ENCODE assay signal across 21 cellular contexts in genomic region chr9:87850405-87850804, GRCh38. TPM values are rescaled to one million over a fixed set of nuclear protein-coding genes. Genes with fewer than 3 reads are reported as not detected.
DNase-seq lines count a peak whose midpoint lies in the region; ATAC-seq, FAIRE-seq and TF ChIP-seq lines count a peak whose summit lies in the region.
"Had no signal": no experiment of that assay in that cellular context is flagged by ENCODE, and none has a peak within 500 bp of the region (broad histone marks: within the 10 kb centered on the region; RNA-seq: fewer than 3 reads in every experiment).

No MANE protein-coding gene starts in this region.

- no peaks in the 10 kb centered on the region; the same call in 1 of the 2 replicates for H3K27me3 Mint-ChIP-seq in HFFc6 (ENCODE audit: insufficient read depth)
- H3K27me3 Mint-ChIP-seq in astrocyte (ENCODE audit: low read depth, unreplicated experiment): peaks cover 2% of the 10 kb centered on the region

- FAIRE-seq in astrocyte (lab: Jason Lieb, UNC): no peak

- no peak for TF ChIP-seq POLR2A in erythroblast (IDR thresholded peaks at IDR 0.05; ENCODE audit: low read length)

- no peak overlapping the region for H2AFZ ChIP-seq in astrocyte (ENCODE audit: low read depth, low read length)

- H4K20me1 ChIP-seq in astrocyte (ENCODE audit: insufficient read depth, low read length): no peaks in the 10 kb centered on the region
- H4K20me1 ChIP-seq: BLaER1 had no signal

- H3K4me3 Mint-ChIP-seq in HFFc6 (peak overlapping the region; percentile 31; the same call in 1 of the 2 replicates), astrocyte (ENCODE audit: unreplicated experiment) (no peak overlapping the region)
- H3K4me3 Mint-ChIP-seq: T-cell had no signal

- DNase-seq in AG09319 (ENCODE audit: extremely low read depth, low read depth) (peak; percentile 65), HFFc6 (peak; percentile 75), astrocyte (ENCODE audit: low read depth) (peak; percentile 74), foreskin keratinocyte (peak; percentile 54 to 86), left lobe of liver (ENCODE audit: low spot score) (no peak), erythroblast (lab: John Stamatoyannopoulos, UW) (no peak), NOMO-1 (lab: John Stamatoyannopoulos, UW; ENCODE audit: unreplicated experiment in 2 of 2) (no peak)
- DNase-seq: activated naive CD4-positive, alpha-beta T cell treated with Interleukin-2 at 50 U/mL for 16 hours; DMS153; hippocampal formation; left cardiac atrium; NCI-H2029 treated with DMSO at 0.1 percent for 48 hours; NCI-H526 treated with DMSO at 0.1 percent for 48 hours; ovary; spleen; stimulated activated naive CD4-positive, alpha-beta T cell treated with Interleukin-2 at 50 U/mL for 16 hours; T-cell; upper lobe of left lung had no signal

- no peaks in the 10 kb centered on the region for H3K79me2 ChIP-seq in astrocyte (ENCODE audit: insufficient read depth, low read length)

- H3K27me3 ChIP-seq in astrocyte (ENCODE audit: insufficient read depth, low read length) (no peaks in the 10 kb centered on the region), foreskin keratinocyte (no peaks in the 10 kb centered on the region)
- H3K27me3 ChIP-seq: BLaER1, ovary, spleen, upper lobe of left lung had no signal

- H3K27ac Mint-ChIP-seq in HFFc6 (peak overlapping the region; percentile 70), astrocyte (ENCODE audit: unreplicated experiment) (no peak overlapping the region)
- H3K27ac Mint-ChIP-seq: T-cell had no signal

- peaks cover 27% of the 10 kb centered on the region for H3K4me1 Mint-ChIP-seq in HFFc6 (ENCODE audit: low read depth)
- peaks cover 4% of the 10 kb centered on the region for H3K4me1 Mint-ChIP-seq in astrocyte (ENCODE audit: low read depth, unreplicated experiment)
- H3K4me1 Mint-ChIP-seq: T-cell had no signal

- peaks cover 7% of the 10 kb centered on the region for H3K4me1 ChIP-seq in astrocyte (ENCODE audit: insufficient read depth, low read length)
- peaks cover 7% of the 10 kb centered on the region for H3K4me1 ChIP-seq in foreskin keratinocyte
- H3K4me1 ChIP-seq: spleen had no signal

- ATAC-seq in foreskin keratinocyte (peak; percentile 93), left lobe of liver (no peak), GM18873 (IDR thresholded peaks at IDR 0.05; ENCODE audit: low FRiP score, unreplicated experiment) (no peak)
- ATAC-seq: Panc1, T-cell had no signal

- TF ChIP-seq CTCF in AG09319 (IDR thresholded peaks at IDR 0.05; ENCODE audit: low read depth, low read length) (no peak), HFFc6 (IDR thresholded peaks at IDR 0.05) (no peak), astrocyte (IDR thresholded peaks at IDR 0.05; ENCODE audit: insufficient read depth, low read depth, low read length) (no peak), foreskin keratinocyte (conservative IDR thresholded peaks at IDR 0.05) (no peak)

- H3K36me3 Mint-ChIP-seq in HFFc6 (ENCODE audit: low read depth): no peaks in the 10 kb centered on the region
- H3K36me3 Mint-ChIP-seq in astrocyte (ENCODE audit: low read depth, unreplicated experiment): no peaks in the 10 kb centered on the region
- H3K36me3 Mint-ChIP-seq: T-cell had no signal

- no peak overlapping the region for H3K9ac ChIP-seq in astrocyte (ENCODE audit: low read length)
- H3K9ac ChIP-seq: BLaER1 had no signal

- H3K9me3 Mint-ChIP-seq in HFFc6 (no peaks in the 10 kb centered on the region), astrocyte (ENCODE audit: unreplicated experiment) (no peaks in the 10 kb centered on the region)
- H3K9me3 Mint-ChIP-seq: T-cell had no signal

- no peaks in the 10 kb centered on the region for H3K36me3 ChIP-seq in astrocyte (ENCODE audit: insufficient read depth, low read length)
- H3K36me3 ChIP-seq: BLaER1, ovary, spleen, upper lobe of left lung had no signal

- no peaks in the 10 kb centered on the region for H3K9me3 ChIP-seq in astrocyte (ENCODE audit: insufficient read depth, low read depth, low read length)
- H3K9me3 ChIP-seq: BLaER1, ovary, spleen, upper lobe of left lung had no signal

- no peak overlapping the region for H3K4me3 ChIP-seq in astrocyte (ENCODE audit: insufficient read depth, low read depth, low read length)
- H3K4me3 ChIP-seq: BLaER1, ovary, spleen, upper lobe of left lung had no signal

- H3K27ac ChIP-seq in astrocyte (ENCODE audit: low read depth, low read length): no peak overlapping the region
- H3K27ac ChIP-seq in foreskin keratinocyte: no peak overlapping the region
- H3K27ac ChIP-seq: BLaER1, ovary, spleen, upper lobe of left lung had no signal

- H3K4me2 ChIP-seq in astrocyte (ENCODE audit: low read length): peak overlapping the region; percentile 35

RNA-seq across cellular contexts. Expression of gene SPATA31E1, which starts 32.3 kb away (rescaled TPM):
- not detected for total RNA-seq in HFFc6 (2021; fragmentation: NEBNext Ultra II Directional; extraction: Animal tissue kit (Norgen Biotek cat#: 25700))
- not detected in 2 replicates for total RNA-seq in astrocyte
- total RNA-seq in foreskin keratinocyte: not detected in 2 replicates
- polyA plus RNA-seq in foreskin keratinocyte: not detected in 2 replicates
- not detected for total RNA-seq in left lobe of liver
- total RNA-seq: left cardiac atrium, ovary, spleen, T-cell, upper lobe of left lung had no signal
- polyA plus RNA-seq: ovary, spleen had no signal

Comparison
In these comparisons a context has a peak if more than half of its experiments do, and no peak if none do; other contexts are left out.
1. DNase-seq: peak in AG09319 (single experiment), HFFc6 (single experiment), astrocyte (single experiment) and foreskin keratinocyte (2 of 2); none in left lobe of liver (single experiment), erythroblast (0 of 2) and NOMO-1 (0 of 2).